Comparison of ENCODE assay signal across 25 cellular contexts in the genomic region with DNA sequence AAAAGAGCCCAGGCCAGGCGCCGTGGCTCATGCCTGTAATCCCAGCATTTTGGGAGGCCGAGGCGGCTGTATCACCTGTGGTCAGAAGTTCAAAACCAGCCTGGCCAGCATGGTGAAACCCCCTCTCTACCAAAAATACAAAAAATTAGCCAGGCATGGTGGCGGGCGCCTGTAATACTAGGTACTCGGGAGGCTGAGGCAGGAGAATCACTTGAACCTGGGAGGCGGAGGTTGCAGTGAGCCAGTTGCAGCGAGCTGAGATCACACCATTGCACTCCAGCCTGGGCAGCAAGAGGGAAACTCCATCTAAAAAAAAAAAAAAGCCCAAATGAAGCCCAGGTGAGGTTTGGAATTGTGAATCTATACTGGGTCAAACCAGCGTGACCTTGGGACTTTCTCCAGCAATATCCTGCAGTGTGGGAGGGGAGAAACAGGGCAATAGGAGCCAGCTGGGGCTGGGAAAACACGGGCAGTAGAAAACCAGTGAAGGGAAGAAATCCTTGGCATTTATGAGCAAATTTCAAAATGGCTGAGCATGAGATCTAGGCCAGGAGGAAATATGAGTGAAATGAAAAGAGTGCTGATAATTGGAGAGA.
"Had no signal": no experiment of that assay in that cellular context is flagged by ENCODE, and none has a peak within 500 bp of the region (broad histone marks: within the 10 kb centered on the region; RNA-seq: fewer than 3 reads in every experiment).

No MANE protein-coding gene starts in this region.

- H3K4me2 ChIP-seq: SK-N-SH had no signal

- DNase-seq: activated CD8-positive, alpha-beta T cell treated with anti-CD3 and anti-CD28 coated beads, Interleukin-2, amount 10 ng/mL, durations not matched to agents 7 days and 5 days; activated naive CD4-positive, alpha-beta T cell; activated T-cell treated with anti-CD3 and anti-CD28 coated beads for 4 hours; activated T-cell treated with anti-CD3 and anti-CD28 coated beads, Interleukin-2, amount 50 U/mL, for 72 hours; dermis blood vessel endothelial cell; effector CD4-positive, alpha-beta T cell; hippocampal formation; naive B cell; SK-N-SH; stimulated activated CD4-positive, alpha-beta T cell treated with anti-CD3 and anti-CD28 coated beads, Interleukin-12 subunit alpha, Interleukin-12 subunit beta, amount 100 ng/mL, for 4 hours; stimulated activated CD4-positive, alpha-beta T cell treated with anti-CD3 and anti-CD28 coated beads, Interleukin-4, amount 100 ng/mL, for 24 hours; SW 1271; T1000 had no signal

- H3K27ac Mint-ChIP-seq: activated CD8-positive, alpha-beta T cell treated with anti-CD3 and anti-CD28 coated beads, Interleukin-2, amount 10 ng/mL, durations not matched to agents 7 days and 5 days; activated T-cell treated with anti-CD3 and anti-CD28 coated beads, Interleukin-2, amount 50 U/mL, for 72 hours; naive B cell; progenitor cell of endocrine pancreas; stimulated activated effector memory CD8-positive, alpha-beta T cell treated with anti-CD3 and anti-CD28 coated beads, Interleukin-12 subunit alpha, Interleukin-12 subunit beta, amount 100 ng/mL, for 72 hours; stimulated activated naive CD8-positive, alpha-beta T cell treated with anti-CD3 and anti-CD28 coated beads, Interleukin-15, Interleukin-2, amounts not matched to agents 100 ng/mL and 50 ng/mL, for 24 hours; T-helper 1 cell treated with Interleukin-12 subunit alpha and Interleukin-12 subunit beta and Interleukin-4 antibody, amounts not matched to agents 30 μg/mL and 1 μg/mL, for 36 hours; type B pancreatic cell had no signal

- ATAC-seq: activated CD8-positive, alpha-beta T cell treated with anti-CD3 and anti-CD28 coated beads, Interleukin-2, amount 10 ng/mL, durations not matched to agents 7 days and 5 days; activated naive CD4-positive, alpha-beta T cell treated with anti-CD3 and anti-CD28 coated beads, Interleukin-2, amount 50 U/mL, for 72 hours; activated T-cell treated with anti-CD3 and anti-CD28 coated beads, Interleukin-2, amount 50 U/mL, for 72 hours; sciatic nerve; stimulated activated effector memory CD8-positive, alpha-beta T cell treated with anti-CD3 and anti-CD28 coated beads, Interleukin-12 subunit alpha, Interleukin-12 subunit beta, amount 100 ng/mL, for 72 hours had no signal

- H3K9ac ChIP-seq: SK-N-SH had no signal

- H3K9me3 ChIP-seq: SK-N-SH, thoracic aorta, vagina had no signal

- H3K36me3 ChIP-seq: thoracic aorta, vagina had no signal

- H3K9me3 Mint-ChIP-seq: activated naive CD4-positive, alpha-beta T cell treated with anti-CD3 and anti-CD28 coated beads, Interleukin-2, amount 50 U/mL, for 72 hours; activated T-cell treated with anti-CD3 and anti-CD28 coated beads, Interleukin-2, amount 50 U/mL, for 72 hours; naive B cell; neural crest cell; stimulated activated effector memory CD8-positive, alpha-beta T cell treated with anti-CD3 and anti-CD28 coated beads, Interleukin-12 subunit alpha, Interleukin-12 subunit beta, amount 100 ng/mL, for 72 hours; stimulated activated naive CD8-positive, alpha-beta T cell treated with anti-CD3 and anti-CD28 coated beads, Interleukin-15, Interleukin-2, amounts not matched to agents 100 ng/mL and 50 ng/mL, for 24 hours; T-helper 1 cell treated with Interleukin-12 subunit alpha and Interleukin-12 subunit beta and Interleukin-4 antibody, amounts not matched to agents 30 μg/mL and 1 μg/mL, for 36 hours; type B pancreatic cell had no signal

- H3K27me3 ChIP-seq: vagina had no signal

- H3K4me3 Mint-ChIP-seq: activated CD8-positive, alpha-beta T cell treated with anti-CD3 and anti-CD28 coated beads, Interleukin-2, amount 10 ng/mL, durations not matched to agents 7 days and 5 days; activated T-cell treated with anti-CD3 and anti-CD28 coated beads, Interleukin-2, amount 50 U/mL, for 72 hours; naive B cell; neural crest cell; stimulated activated effector memory CD8-positive, alpha-beta T cell treated with anti-CD3 and anti-CD28 coated beads, Interleukin-12 subunit alpha, Interleukin-12 subunit beta, amount 100 ng/mL, for 72 hours; stimulated activated naive CD8-positive, alpha-beta T cell treated with anti-CD3 and anti-CD28 coated beads, Interleukin-15, Interleukin-2, amounts not matched to agents 100 ng/mL and 50 ng/mL, for 24 hours; T-helper 1 cell treated with Interleukin-12 subunit alpha and Interleukin-12 subunit beta and Interleukin-4 antibody, amounts not matched to agents 30 μg/mL and 1 μg/mL, for 36 hours; type B pancreatic cell had no signal

- H3K4me3 ChIP-seq: lung, skin epidermis, thoracic aorta, vagina had no signal

- H3K4me1 Mint-ChIP-seq: naive B cell; stimulated activated effector memory CD8-positive, alpha-beta T cell treated with anti-CD3 and anti-CD28 coated beads, Interleukin-12 subunit alpha, Interleukin-12 subunit beta, amount 100 ng/mL, for 72 hours had no signal

- H3K36me3 Mint-ChIP-seq: activated naive CD4-positive, alpha-beta T cell treated with anti-CD3 and anti-CD28 coated beads, Interleukin-2, amount 50 U/mL, for 72 hours; naive B cell; stimulated activated effector memory CD8-positive, alpha-beta T cell treated with anti-CD3 and anti-CD28 coated beads, Interleukin-12 subunit alpha, Interleukin-12 subunit beta, amount 100 ng/mL, for 72 hours; type B pancreatic cell had no signal

- H3K27ac ChIP-seq: skin epidermis, thoracic aorta, vagina had no signal

- H3K4me1 ChIP-seq: vagina had no signal

- H3K27me3 Mint-ChIP-seq: type B pancreatic cell had no signal
